ENCODE assay signal across 1 cellular context in the genomic region with DNA sequence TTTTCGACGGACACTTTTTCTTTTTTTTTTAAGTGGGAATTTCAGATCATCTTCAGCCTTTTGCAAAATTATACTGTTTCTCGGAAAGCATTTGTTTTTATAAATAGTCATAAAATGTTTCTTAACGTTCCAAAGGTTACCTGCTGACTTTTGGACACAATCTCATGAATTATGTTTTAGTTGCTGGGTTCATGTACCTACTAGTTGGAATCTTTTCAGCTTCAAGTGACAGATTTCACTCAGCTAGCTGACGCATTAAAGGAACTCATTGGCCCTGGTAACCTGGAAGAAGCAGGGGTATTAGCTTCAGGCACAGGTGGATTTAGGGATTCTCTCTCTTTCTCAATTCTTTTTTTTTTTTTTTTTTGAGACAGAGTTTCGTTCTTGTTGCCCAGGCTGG.
TF ChIP-seq lines count a peak whose summit lies in the region.

No MANE protein-coding gene starts in this region.

TF ChIP-seq in liver, 16 proteins besides CTCF, POLR2A, EP300 and RAD21 (continued from another document):
- TF ChIP-seq, protein P1, sequence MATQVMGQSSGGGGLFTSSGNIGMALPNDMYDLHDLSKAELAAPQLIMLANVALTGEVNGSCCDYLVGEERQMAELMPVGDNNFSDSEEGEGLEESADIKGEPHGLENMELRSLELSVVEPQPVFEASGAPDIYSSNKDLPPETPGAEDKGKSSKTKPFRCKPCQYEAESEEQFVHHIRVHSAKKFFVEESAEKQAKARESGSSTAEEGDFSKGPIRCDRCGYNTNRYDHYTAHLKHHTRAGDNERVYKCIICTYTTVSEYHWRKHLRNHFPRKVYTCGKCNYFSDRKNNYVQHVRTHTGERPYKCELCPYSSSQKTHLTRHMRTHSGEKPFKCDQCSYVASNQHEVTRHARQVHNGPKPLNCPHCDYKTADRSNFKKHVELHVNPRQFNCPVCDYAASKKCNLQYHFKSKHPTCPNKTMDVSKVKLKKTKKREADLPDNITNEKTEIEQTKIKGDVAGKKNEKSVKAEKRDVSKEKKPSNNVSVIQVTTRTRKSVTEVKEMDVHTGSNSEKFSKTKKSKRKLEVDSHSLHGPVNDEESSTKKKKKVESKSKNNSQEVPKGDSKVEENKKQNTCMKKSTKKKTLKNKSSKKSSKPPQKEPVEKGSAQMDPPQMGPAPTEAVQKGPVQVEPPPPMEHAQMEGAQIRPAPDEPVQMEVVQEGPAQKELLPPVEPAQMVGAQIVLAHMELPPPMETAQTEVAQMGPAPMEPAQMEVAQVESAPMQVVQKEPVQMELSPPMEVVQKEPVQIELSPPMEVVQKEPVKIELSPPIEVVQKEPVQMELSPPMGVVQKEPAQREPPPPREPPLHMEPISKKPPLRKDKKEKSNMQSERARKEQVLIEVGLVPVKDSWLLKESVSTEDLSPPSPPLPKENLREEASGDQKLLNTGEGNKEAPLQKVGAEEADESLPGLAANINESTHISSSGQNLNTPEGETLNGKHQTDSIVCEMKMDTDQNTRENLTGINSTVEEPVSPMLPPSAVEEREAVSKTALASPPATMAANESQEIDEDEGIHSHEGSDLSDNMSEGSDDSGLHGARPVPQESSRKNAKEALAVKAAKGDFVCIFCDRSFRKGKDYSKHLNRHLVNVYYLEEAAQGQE (IDR thresholded peaks at IDR 0.05) = no peak
- TF ChIP-seq EGR1 (IDR thresholded peaks at IDR 0.05; ENCODE audit: low read depth in 2 of 2) = no peak
- peak in 1 of 2 donors; percentile 25 for TF ChIP-seq RXRA (IDR thresholded peaks at IDR 0.05)
- no peak for TF ChIP-seq JUND (IDR thresholded peaks at IDR 0.05)
- TF ChIP-seq FOXA1 (IDR thresholded peaks at IDR 0.05) = no peak
- TF ChIP-seq, protein P2, sequence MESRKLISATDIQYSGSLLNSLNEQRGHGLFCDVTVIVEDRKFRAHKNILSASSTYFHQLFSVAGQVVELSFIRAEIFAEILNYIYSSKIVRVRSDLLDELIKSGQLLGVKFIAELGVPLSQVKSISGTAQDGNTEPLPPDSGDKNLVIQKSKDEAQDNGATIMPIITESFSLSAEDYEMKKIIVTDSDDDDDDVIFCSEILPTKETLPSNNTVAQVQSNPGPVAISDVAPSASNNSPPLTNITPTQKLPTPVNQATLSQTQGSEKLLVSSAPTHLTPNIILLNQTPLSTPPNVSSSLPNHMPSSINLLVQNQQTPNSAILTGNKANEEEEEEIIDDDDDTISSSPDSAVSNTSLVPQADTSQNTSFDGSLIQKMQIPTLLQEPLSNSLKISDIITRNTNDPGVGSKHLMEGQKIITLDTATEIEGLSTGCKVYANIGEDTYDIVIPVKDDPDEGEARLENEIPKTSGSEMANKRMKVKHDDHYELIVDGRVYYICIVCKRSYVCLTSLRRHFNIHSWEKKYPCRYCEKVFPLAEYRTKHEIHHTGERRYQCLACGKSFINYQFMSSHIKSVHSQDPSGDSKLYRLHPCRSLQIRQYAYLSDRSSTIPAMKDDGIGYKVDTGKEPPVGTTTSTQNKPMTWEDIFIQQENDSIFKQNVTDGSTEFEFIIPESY (IDR thresholded peaks at IDR 0.05) = no peak
- no peak for TF ChIP-seq HNF4G (IDR thresholded peaks at IDR 0.05)
